ENCODE assay signal across 11 cellular contexts in genomic region chr13:114236224-114236623, GRCh38. TPM values are rescaled to one million over a fixed set of nuclear protein-coding genes. Genes with fewer than 3 reads are reported as not detected.
DNase-seq lines count a peak whose midpoint lies in the region; ATAC-seq and TF ChIP-seq lines count a peak whose summit lies in the region.
"Had no signal": no experiment of that assay in that cellular context is flagged by ENCODE, and none has a peak within 500 bp of the region (broad histone marks: within the 10 kb centered on the region; RNA-seq: fewer than 3 reads in every experiment).

No MANE protein-coding gene starts in this region.

- H3K4me1 Mint-ChIP-seq in mesothelial cell of epicardium: peaks cover 19% of the 10 kb centered on the region

- H3K4me3 ChIP-seq in A673 (ENCODE audit: low read depth, low read length, poor library complexity, severe bottlenecking): peak overlapping the region; percentile 92
- H3K4me3 ChIP-seq in HL-60 (replicated peaks; ENCODE audit: insufficient read depth, low read length): peak overlapping the region; percentile 89
- H3K4me3 ChIP-seq in brain microvascular endothelial cell (ENCODE audit: low read depth, low read length): peak overlapping the region; percentile 88

- intact Hi-C loops in A673 (cut with micrococcal nuclease; ENCODE audit: unreplicated experiment): no loop called here

- H3K27me3 ChIP-seq in A673 (replicated peaks; ENCODE audit: insufficient read depth, low read depth, low read length, poor library complexity) (no peaks in the 10 kb centered on the region), HL-60 (ENCODE audit: insufficient read depth, poor library complexity, severe bottlenecking) (no peaks in the 10 kb centered on the region), brain microvascular endothelial cell (replicated peaks) (no peaks in the 10 kb centered on the region)

- H3K27me3 Mint-ChIP-seq in mesothelial cell of epicardium (ENCODE audit: low read depth): peaks cover 14% of the 10 kb centered on the region

- H3K27ac Mint-ChIP-seq in mesothelial cell of epicardium: peak overlapping the region; percentile 86

- no peak for ATAC-seq in HG03280 (IDR thresholded peaks at IDR 0.05; ENCODE audit: unreplicated experiment)
- no peak for ATAC-seq in HG03571 (IDR thresholded peaks at IDR 0.05; ENCODE audit: unreplicated experiment)

- peaks cover 4% of the 10 kb centered on the region for H3K9me3 ChIP-seq in A673 (ENCODE audit: low read depth, low read length, poor library complexity, severe bottlenecking)
- H3K9me3 ChIP-seq: neutrophil had no signal

- peaks cover 16% of the 10 kb centered on the region for H3K36me3 Mint-ChIP-seq in mesothelial cell of epicardium

- in situ Hi-C loops in brain microvascular endothelial cell (cut with HindIII; ENCODE audit: low pct_ligation_motif_present, low sequenced_read_pairs): no loop called here

- H3K4me3 Mint-ChIP-seq in mesothelial cell of epicardium: peak overlapping the region; percentile 81

- peaks cover 3% of the 10 kb centered on the region for H3K9me3 Mint-ChIP-seq in mesothelial cell of epicardium

- CTCF ChIA-PET in A673 (lab: Charles Lee): no interaction called here

- DNase-seq in A673 (ENCODE audit: low spot score) (no peak), HL-60 (ENCODE audit: low read depth in 1 of 2, low spot score in 1 of 2) (no peak), brain microvascular endothelial cell (no peak), mesothelial cell of epicardium (ENCODE audit: low spot score in 2 of 2, unreplicated experiment in 2 of 2) (no peak), SW480 (ENCODE audit: low spot score) (no peak)
- no peak for DNase-seq in stimulated activated CD8-positive, alpha-beta memory T cell treated with anti-CD3 and anti-CD28 coated beads, Interleukin-4, amount 100 ng/mL, for 48 hours
- DNase-seq: amygdala had no signal

- POLR2A ChIA-PET in A673 (lab: Charles Lee; ENCODE audit: low non-redundant PET): no interaction called here

- H3K36me3 ChIP-seq in A673 (ENCODE audit: insufficient read depth, low read length, poor library complexity, severe bottlenecking) (peaks cover 44% of the 10 kb centered on the region), brain microvascular endothelial cell (replicated peaks) (peaks cover 24% of the 10 kb centered on the region)

- no TSS peak for BruUV-seq in A673 (replicated peaks; lab: Mats Ljungman, UMichigan)

- TF ChIP-seq CTCF in A673 (conservative IDR thresholded peaks at IDR 0.05; ENCODE audit: low read depth, low read length): no peak
- TF ChIP-seq CTCF in HL-60 (IDR thresholded peaks at IDR 0.05; ENCODE audit: insufficient read depth, low read length): no peak
- no peak for TF ChIP-seq CTCF in brain microvascular endothelial cell (IDR thresholded peaks at IDR 0.05; ENCODE audit: low read depth, low read length, missing control alignments)
- no peak for TF ChIP-seq CTCF in mesothelial cell of epicardium (IDR thresholded peaks at IDR 0.05; ENCODE audit: unreplicated experiment)

- H3K4me1 ChIP-seq in A673 (ENCODE audit: insufficient read depth, low read length, poor library complexity, severe bottlenecking): no peaks in the 10 kb centered on the region

- H3K27ac ChIP-seq in A673 (ENCODE audit: low read depth, low read length, poor library complexity, severe bottlenecking) (no peak overlapping the region), HL-60 (replicated peaks) (peak overlapping the region; percentile 85), brain microvascular endothelial cell (no peak overlapping the region)
- H3K27ac ChIP-seq: neutrophil had no signal

RNA-seq across cellular contexts. Expression of gene CDC16, which starts 1.5 kb away (rescaled TPM):
- 61.1 and 63.3 TPM in 2 replicates for total RNA-seq in A673 (2021)
- 102 to 109 TPM (median 102 TPM) in 3 replicates for total RNA-seq in mesothelial cell of epicardium

RNA-seq across cellular contexts. Expression of gene UPF3A, which starts 45.2 kb away (rescaled TPM):
- total RNA-seq in A673 (2021) (32.0 and 34.5 TPM in 2 replicates), mesothelial cell of epicardium (112 to 123 TPM (median 117 TPM) in 3 replicates)

RNA-seq across cellular contexts. Expression of gene CFAP97D2, which starts 57.2 kb away (rescaled TPM):
- not detected in 2 replicates for total RNA-seq in A673 (2021)
- not detected in 3 replicates for total RNA-seq in mesothelial cell of epicardium
- total RNA-seq: urinary bladder had no signal
